ENCODE assay signal across 1 cellular context in the genomic region with DNA sequence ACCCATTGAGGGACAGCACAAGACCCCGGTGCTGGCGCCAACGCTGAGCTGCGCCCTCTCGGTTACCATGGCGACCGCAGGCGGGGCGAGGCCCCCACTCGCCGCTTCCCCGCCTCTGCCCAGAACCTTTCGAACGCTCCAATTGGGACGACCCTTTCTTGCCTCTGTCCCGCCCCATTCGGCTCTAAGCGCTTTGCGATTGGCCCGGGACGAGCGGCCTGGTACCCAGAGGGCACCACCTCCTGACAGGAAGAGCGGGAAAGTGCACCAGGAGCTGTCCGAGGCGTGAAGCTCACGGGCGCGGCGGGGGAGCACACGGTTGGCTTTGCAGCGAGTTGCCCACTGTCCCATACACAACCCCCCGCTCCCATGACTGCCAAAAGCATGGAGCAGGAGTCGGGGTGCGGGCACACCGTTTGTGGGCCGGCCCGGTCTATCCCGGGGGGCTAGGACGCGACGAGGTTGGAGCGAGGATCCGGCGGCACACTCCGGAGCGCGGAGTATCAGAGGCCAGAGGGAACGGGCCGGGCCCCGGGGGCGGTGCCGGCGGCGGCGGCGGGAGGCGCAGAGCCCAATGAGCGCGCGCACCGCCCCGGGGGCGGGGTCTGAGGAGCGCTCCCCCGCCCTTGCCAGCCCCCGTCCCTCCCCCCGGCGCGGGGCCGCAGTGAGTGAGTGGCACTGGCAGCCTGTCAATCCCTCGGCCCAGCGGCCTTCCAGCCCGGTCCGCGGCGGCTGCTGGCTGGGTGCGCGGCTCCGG.
TF ChIP-seq lines count a peak whose summit lies in the region.

No MANE protein-coding gene starts in this region.

TF ChIP-seq in HepG2, 621 proteins besides CTCF, POLR2A, EP300 and RAD21 (continued from another document and continues in another):
- TF ChIP-seq, protein P1, sequence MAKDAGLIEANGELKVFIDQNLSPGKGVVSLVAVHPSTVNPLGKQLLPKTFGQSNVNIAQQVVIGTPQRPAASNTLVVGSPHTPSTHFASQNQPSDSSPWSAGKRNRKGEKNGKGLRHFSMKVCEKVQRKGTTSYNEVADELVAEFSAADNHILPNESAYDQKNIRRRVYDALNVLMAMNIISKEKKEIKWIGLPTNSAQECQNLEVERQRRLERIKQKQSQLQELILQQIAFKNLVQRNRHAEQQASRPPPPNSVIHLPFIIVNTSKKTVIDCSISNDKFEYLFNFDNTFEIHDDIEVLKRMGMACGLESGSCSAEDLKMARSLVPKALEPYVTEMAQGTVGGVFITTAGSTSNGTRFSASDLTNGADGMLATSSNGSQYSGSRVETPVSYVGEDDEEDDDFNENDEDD (CRISPR knock-in tag; IDR thresholded peaks at IDR 0.05; ENCODE audit: borderline replicate concordance) = peak; percentile 100
- peak; percentile 94 for TF ChIP-seq HOXA5 (CRISPR knock-in tag; IDR thresholded peaks at IDR 0.05)
- TF ChIP-seq, protein P2, sequence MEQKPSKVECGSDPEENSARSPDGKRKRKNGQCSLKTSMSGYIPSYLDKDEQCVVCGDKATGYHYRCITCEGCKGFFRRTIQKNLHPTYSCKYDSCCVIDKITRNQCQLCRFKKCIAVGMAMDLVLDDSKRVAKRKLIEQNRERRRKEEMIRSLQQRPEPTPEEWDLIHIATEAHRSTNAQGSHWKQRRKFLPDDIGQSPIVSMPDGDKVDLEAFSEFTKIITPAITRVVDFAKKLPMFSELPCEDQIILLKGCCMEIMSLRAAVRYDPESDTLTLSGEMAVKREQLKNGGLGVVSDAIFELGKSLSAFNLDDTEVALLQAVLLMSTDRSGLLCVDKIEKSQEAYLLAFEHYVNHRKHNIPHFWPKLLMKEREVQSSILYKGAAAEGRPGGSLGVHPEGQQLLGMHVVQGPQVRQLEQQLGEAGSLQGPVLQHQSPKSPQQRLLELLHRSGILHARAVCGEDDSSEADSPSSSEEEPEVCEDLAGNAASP (CRISPR knock-in tag; IDR thresholded peaks at IDR 0.05; ENCODE audit: borderline replicate concordance) = peak; percentile 43; the same call in 1 of the 2 replicates
- TF ChIP-seq ZNF207 (IDR thresholded peaks at IDR 0.05; ENCODE audit: borderline replicate concordance) = no peak
- no peak; the same call in 1 of the 2 replicates for TF ChIP-seq ZFP82 (CRISPR knock-in tag; IDR thresholded peaks at IDR 0.05; ENCODE audit: borderline replicate concordance)
- TF ChIP-seq ATF1 (CRISPR knock-in tag; IDR thresholded peaks at IDR 0.05) = no peak
- 0 out of 2 replicates have a peak, but pooled peaks have one; percentile 70 for TF ChIP-seq ISX (CRISPR knock-in tag; conservative IDR thresholded peaks at IDR 0.05)
- 0 out of 2 replicates have a peak, but pooled peaks have one; percentile 73 for TF ChIP-seq ZSCAN12 (CRISPR knock-in tag; IDR thresholded peaks at IDR 0.05)
- TF ChIP-seq, protein P3, sequence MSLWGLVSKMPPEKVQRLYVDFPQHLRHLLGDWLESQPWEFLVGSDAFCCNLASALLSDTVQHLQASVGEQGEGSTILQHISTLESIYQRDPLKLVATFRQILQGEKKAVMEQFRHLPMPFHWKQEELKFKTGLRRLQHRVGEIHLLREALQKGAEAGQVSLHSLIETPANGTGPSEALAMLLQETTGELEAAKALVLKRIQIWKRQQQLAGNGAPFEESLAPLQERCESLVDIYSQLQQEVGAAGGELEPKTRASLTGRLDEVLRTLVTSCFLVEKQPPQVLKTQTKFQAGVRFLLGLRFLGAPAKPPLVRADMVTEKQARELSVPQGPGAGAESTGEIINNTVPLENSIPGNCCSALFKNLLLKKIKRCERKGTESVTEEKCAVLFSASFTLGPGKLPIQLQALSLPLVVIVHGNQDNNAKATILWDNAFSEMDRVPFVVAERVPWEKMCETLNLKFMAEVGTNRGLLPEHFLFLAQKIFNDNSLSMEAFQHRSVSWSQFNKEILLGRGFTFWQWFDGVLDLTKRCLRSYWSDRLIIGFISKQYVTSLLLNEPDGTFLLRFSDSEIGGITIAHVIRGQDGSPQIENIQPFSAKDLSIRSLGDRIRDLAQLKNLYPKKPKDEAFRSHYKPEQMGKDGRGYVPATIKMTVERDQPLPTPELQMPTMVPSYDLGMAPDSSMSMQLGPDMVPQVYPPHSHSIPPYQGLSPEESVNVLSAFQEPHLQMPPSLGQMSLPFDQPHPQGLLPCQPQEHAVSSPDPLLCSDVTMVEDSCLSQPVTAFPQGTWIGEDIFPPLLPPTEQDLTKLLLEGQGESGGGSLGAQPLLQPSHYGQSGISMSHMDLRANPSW (CRISPR knock-in tag; IDR thresholded peaks at IDR 0.05; ENCODE audit: borderline replicate concordance) = peak; percentile 82; the same call in 1 of the 2 replicates
- TF ChIP-seq, protein P4, sequence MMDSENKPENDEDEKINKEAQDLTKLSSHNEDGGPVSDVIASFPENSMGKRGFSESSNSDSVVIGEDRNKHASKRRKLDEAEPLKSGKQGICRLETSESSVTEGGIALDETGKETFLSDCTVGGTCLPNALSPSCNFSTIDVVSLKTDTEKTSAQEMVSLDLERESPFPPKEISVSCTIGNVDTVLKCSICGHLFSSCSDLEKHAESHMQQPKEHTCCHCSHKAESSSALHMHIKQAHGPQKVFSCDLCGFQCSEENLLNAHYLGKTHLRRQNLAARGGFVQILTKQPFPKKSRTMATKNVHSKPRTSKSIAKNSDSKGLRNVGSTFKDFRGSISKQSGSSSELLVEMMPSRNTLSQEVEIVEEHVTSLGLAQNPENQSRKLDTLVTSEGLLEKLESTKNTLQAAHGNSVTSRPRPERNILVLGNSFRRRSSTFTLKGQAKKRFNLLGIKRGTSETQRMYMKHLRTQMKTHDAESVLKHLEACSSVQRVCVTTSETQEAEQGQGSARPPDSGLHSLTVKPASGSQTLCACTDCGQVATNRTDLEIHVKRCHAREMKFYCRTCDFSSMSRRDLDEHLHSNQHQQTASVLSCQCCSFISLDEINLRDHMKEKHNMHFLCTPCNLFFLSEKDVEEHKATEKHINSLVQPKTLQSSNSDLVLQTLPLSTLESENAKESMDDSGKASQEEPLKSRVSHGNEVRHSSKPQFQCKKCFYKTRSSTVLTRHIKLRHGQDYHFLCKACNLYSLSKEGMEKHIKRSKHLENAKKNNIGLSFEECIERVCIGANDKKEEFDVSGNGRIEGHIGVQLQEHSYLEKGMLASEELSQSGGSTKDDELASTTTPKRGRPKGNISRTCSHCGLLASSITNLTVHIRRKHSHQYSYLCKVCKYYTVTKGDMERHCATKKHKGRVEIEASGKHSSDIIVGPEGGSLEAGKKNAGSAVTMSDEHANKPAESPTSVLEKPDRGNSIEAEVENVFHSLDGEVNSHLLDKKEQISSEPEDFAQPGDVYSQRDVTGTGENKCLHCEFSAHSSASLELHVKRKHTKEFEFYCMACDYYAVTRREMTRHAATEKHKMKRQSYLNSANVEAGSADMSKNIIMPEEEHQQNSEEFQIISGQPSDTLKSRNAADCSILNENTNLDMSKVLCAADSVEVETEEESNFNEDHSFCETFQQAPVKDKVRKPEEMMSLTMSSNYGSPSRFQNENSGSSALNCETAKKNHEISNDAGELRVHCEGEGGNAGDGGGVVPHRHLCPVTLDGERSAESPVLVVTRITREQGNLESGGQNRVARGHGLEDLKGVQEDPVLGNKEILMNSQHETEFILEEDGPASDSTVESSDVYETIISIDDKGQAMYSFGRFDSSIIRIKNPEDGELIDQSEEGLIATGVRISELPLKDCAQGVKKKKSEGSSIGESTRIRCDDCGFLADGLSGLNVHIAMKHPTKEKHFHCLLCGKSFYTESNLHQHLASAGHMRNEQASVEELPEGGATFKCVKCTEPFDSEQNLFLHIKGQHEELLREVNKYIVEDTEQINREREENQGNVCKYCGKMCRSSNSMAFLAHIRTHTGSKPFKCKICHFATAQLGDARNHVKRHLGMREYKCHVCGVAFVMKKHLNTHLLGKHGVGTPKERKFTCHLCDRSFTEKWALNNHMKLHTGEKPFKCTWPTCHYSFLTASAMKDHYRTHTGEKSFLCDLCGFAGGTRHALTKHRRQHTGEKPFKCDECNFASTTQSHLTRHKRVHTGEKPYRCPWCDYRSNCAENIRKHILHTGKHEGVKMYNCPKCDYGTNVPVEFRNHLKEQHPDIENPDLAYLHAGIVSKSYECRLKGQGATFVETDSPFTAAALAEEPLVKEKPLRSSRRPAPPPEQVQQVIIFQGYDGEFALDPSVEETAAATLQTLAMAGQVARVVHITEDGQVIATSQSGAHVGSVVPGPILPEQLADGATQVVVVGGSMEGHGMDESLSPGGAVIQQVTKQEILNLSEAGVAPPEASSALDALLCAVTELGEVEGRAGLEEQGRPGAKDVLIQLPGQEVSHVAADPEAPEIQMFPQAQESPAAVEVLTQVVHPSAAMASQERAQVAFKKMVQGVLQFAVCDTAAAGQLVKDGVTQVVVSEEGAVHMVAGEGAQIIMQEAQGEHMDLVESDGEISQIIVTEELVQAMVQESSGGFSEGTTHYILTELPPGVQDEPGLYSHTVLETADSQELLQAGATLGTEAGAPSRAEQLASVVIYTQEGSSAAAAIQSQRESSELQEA (CRISPR knock-in tag; IDR thresholded peaks at IDR 0.05; ENCODE audit: not compliant biosample characterization) = peak; percentile 97
- TF ChIP-seq, protein P5, sequence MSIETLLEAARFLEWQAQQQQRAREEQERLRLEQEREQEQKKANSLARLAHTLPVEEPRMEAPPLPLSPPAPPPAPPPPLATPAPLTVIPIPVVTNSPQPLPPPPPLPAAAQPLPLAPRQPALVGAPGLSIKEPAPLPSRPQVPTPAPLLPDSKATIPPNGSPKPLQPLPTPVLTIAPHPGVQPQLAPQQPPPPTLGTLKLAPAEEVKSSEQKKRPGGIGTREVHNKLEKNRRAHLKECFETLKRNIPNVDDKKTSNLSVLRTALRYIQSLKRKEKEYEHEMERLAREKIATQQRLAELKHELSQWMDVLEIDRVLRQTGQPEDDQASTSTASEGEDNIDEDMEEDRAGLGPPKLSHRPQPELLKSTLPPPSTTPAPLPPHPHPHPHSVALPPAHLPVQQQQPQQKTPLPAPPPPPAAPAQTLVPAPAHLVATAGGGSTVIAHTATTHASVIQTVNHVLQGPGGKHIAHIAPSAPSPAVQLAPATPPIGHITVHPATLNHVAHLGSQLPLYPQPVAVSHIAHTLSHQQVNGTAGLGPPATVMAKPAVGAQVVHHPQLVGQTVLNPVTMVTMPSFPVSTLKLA (IDR thresholded peaks at IDR 0.05) = no peak
- TF ChIP-seq KDM5B (CRISPR knock-in tag; IDR thresholded peaks at IDR 0.05; ENCODE audit: borderline replicate concordance) = peak; percentile 99
- peak; percentile 97 for TF ChIP-seq ZNF616 (CRISPR knock-in tag; IDR thresholded peaks at IDR 0.05; ENCODE audit: low read depth)
- peak; percentile 60 for TF ChIP-seq KAT8 (CRISPR knock-in tag; IDR thresholded peaks at IDR 0.05)
- peak; percentile 84 for TF ChIP-seq KDM2A (CRISPR knock-in tag; IDR thresholded peaks at IDR 0.05; ENCODE audit: borderline replicate concordance, low read depth)
- TF ChIP-seq, protein P6, sequence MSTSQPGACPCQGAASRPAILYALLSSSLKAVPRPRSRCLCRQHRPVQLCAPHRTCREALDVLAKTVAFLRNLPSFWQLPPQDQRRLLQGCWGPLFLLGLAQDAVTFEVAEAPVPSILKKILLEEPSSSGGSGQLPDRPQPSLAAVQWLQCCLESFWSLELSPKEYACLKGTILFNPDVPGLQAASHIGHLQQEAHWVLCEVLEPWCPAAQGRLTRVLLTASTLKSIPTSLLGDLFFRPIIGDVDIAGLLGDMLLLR (CRISPR knock-in tag; IDR thresholded peaks at IDR 0.05) = peak; percentile 93
- TF ChIP-seq, protein P7, sequence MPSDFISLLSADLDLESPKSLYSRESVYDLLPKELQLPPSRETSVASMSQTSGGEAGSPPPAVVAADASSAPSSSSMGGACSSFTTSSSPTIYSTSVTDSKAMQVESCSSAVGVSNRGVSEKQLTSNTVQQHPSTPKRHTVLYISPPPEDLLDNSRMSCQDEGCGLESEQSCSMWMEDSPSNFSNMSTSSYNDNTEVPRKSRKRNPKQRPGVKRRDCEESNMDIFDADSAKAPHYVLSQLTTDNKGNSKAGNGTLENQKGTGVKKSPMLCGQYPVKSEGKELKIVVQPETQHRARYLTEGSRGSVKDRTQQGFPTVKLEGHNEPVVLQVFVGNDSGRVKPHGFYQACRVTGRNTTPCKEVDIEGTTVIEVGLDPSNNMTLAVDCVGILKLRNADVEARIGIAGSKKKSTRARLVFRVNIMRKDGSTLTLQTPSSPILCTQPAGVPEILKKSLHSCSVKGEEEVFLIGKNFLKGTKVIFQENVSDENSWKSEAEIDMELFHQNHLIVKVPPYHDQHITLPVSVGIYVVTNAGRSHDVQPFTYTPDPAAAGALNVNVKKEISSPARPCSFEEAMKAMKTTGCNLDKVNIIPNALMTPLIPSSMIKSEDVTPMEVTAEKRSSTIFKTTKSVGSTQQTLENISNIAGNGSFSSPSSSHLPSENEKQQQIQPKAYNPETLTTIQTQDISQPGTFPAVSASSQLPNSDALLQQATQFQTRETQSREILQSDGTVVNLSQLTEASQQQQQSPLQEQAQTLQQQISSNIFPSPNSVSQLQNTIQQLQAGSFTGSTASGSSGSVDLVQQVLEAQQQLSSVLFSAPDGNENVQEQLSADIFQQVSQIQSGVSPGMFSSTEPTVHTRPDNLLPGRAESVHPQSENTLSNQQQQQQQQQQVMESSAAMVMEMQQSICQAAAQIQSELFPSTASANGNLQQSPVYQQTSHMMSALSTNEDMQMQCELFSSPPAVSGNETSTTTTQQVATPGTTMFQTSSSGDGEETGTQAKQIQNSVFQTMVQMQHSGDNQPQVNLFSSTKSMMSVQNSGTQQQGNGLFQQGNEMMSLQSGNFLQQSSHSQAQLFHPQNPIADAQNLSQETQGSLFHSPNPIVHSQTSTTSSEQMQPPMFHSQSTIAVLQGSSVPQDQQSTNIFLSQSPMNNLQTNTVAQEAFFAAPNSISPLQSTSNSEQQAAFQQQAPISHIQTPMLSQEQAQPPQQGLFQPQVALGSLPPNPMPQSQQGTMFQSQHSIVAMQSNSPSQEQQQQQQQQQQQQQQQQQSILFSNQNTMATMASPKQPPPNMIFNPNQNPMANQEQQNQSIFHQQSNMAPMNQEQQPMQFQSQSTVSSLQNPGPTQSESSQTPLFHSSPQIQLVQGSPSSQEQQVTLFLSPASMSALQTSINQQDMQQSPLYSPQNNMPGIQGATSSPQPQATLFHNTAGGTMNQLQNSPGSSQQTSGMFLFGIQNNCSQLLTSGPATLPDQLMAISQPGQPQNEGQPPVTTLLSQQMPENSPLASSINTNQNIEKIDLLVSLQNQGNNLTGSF (CRISPR knock-in tag; IDR thresholded peaks at IDR 0.05) = peak; percentile 96
- TF ChIP-seq NFYB (CRISPR knock-in tag; IDR thresholded peaks at IDR 0.05) = peak; percentile 87
- TF ChIP-seq, protein P8, sequence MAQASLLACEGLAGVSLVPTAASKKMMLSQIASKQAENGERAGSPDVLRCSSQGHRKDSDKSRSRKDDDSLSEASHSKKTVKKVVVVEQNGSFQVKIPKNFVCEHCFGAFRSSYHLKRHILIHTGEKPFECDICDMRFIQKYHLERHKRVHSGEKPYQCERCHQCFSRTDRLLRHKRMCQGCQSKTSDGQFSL (CRISPR knock-in tag; IDR thresholded peaks at IDR 0.05) = peak; percentile 76; the same call in 1 of the 2 replicates
- peak; percentile 99 for TF ChIP-seq ZNF724P (CRISPR knock-in tag; IDR thresholded peaks at IDR 0.05; ENCODE audit: borderline replicate concordance)
- no peak for TF ChIP-seq SRSF9 (IDR thresholded peaks at IDR 0.05; ENCODE audit: borderline replicate concordance, insufficient read depth, low read depth, low read length, poor library complexity, severe bottlenecking)
- no peak for TF ChIP-seq HNRNPUL1 (IDR thresholded peaks at IDR 0.05; ENCODE audit: low read depth, low read length)
- TF ChIP-seq CC2D1A (CRISPR knock-in tag; IDR thresholded peaks at IDR 0.05) = peak; percentile 99
- no peak for TF ChIP-seq DPF2 (CRISPR knock-in tag; IDR thresholded peaks at IDR 0.05; ENCODE audit: borderline replicate concordance, low read depth)
